ENCODE assay signal across 11 cellular contexts in the genomic region with DNA sequence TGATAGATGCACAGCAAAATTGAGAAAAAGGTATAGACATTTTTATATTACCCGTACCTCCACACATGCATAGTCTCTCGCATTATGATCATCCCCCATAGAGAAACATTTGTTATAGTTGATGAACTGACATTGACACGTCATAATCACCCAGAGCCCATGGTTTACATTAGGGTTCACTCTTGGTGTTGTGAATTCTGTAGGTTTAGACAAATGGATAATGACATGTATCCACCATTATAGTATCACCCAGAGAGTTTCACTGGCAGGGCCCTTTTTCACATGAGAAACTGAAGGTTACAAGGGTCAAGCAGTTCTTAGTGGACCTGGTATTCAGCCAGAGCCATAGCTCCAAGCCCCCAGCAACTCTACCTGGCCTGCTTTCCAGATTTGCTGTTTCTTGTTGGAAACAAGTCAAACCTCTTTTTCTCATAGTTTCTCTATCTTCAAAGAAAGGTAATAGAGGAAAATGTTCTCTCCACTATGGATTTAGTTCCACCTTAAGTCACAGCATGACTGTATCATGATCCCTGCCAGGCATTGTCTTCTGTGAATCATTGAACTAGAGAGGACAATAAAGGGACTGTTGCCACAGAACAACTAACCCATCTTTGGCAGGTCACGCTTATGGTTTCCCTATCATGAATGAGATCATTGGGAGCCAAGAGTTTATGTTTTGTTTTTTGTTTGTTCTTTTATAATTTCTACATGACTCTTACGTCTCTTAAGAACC.
DNase-seq lines count a peak whose midpoint lies in the region; TF ChIP-seq lines count a peak whose summit lies in the region.
"Had no signal": no experiment of that assay in that cellular context is flagged by ENCODE, and none has a peak within 500 bp of the region (broad histone marks: within the 10 kb centered on the region; RNA-seq: fewer than 3 reads in every experiment).

No MANE protein-coding gene starts in this region.

- in situ Hi-C loops in astrocyte of the cerebellum (cut with HindIII; ENCODE audit: low sequenced_read_pairs), result no loop called here

- CTCF ChIA-PET in activated CD4-positive, alpha-beta memory T cell treated with anti-CD3 and anti-CD28 coated beads for 36 hours (lab: Charles Lee), result no interaction called here

- no peaks in the 10 kb centered on the region for H3K36me3 Mint-ChIP-seq in activated CD4-positive, alpha-beta memory T cell treated with anti-CD3 and anti-CD28 coated beads for 36 hours
- H3K36me3 Mint-ChIP-seq: activated CD8-positive, alpha-beta memory T cell treated with anti-CD3 and anti-CD28 coated beads, Interleukin-2, amount 10 ng/mL, durations not matched to agents 7 days and 5 days had no signal

- H3K27ac Mint-ChIP-seq in activated CD4-positive, alpha-beta memory T cell treated with anti-CD3 and anti-CD28 coated beads for 36 hours, result no peak overlapping the region
- H3K27ac Mint-ChIP-seq: activated CD8-positive, alpha-beta memory T cell treated with anti-CD3 and anti-CD28 coated beads, Interleukin-2, amount 10 ng/mL, durations not matched to agents 7 days and 5 days had no signal

- no peaks in the 10 kb centered on the region for H3K4me1 Mint-ChIP-seq in activated CD4-positive, alpha-beta memory T cell treated with anti-CD3 and anti-CD28 coated beads for 36 hours (ENCODE audit: low read depth)
- H3K4me1 Mint-ChIP-seq: activated CD8-positive, alpha-beta memory T cell treated with anti-CD3 and anti-CD28 coated beads, Interleukin-2, amount 10 ng/mL, durations not matched to agents 7 days and 5 days had no signal

- POLR2A ChIA-PET in activated CD4-positive, alpha-beta memory T cell treated with anti-CD3 and anti-CD28 coated beads for 36 hours (lab: Charles Lee), result no interaction called here

- DNase-seq in HT1080 (ENCODE audit: low read depth) (peak; percentile 93), astrocyte of the cerebellum (ENCODE audit: low read depth) (peak; percentile 80), glomerular visceral epithelial cell (ENCODE audit: extremely low spot score) (peak; percentile 88), skeletal muscle cell (ENCODE audit: low read depth) (peak; percentile 65), activated gamma-delta T cell treated with Interleukin-2 at 50 U/mL for 16 hours (no peak)
- no peak for DNase-seq in stimulated activated naive CD4-positive, alpha-beta T cell (lab: John Stamatoyannopoulos, UW)
- no peak for DNase-seq in activated CD4-positive, alpha-beta memory T cell treated with anti-CD3 and anti-CD28 coated beads for 36 hours
- DNase-seq: activated CD8-positive, alpha-beta memory T cell treated with anti-CD3 and anti-CD28 coated beads, Interleukin-2, amount 10 ng/mL, durations not matched to agents 7 days and 5 days; NCI-H446 had no signal

- no peaks in the 10 kb centered on the region for H3K27me3 Mint-ChIP-seq in activated CD4-positive, alpha-beta memory T cell treated with anti-CD3 and anti-CD28 coated beads for 36 hours
- H3K27me3 Mint-ChIP-seq: activated CD8-positive, alpha-beta memory T cell treated with anti-CD3 and anti-CD28 coated beads, Interleukin-2, amount 10 ng/mL, durations not matched to agents 7 days and 5 days; progenitor cell of endocrine pancreas had no signal

- no peak for TF ChIP-seq CTCF in astrocyte of the cerebellum (IDR thresholded peaks at IDR 0.05; ENCODE audit: low read depth, low read length, missing control alignments)

- no peaks in the 10 kb centered on the region for H3K9me3 Mint-ChIP-seq in activated CD4-positive, alpha-beta memory T cell treated with anti-CD3 and anti-CD28 coated beads for 36 hours

- no peak overlapping the region for H3K4me3 Mint-ChIP-seq in activated CD4-positive, alpha-beta memory T cell treated with anti-CD3 and anti-CD28 coated beads for 36 hours
- H3K4me3 Mint-ChIP-seq: activated CD8-positive, alpha-beta memory T cell treated with anti-CD3 and anti-CD28 coated beads, Interleukin-2, amount 10 ng/mL, durations not matched to agents 7 days and 5 days had no signal

- no peak overlapping the region for H3K4me3 ChIP-seq in astrocyte of the cerebellum (ENCODE audit: low read depth, low read length)
- H3K4me3 ChIP-seq in skeletal muscle cell (ENCODE audit: low read depth, low read length), result no peak overlapping the region
- H3K4me3 ChIP-seq: cardiac muscle cell had no signal

- intact Hi-C loops in activated CD4-positive, alpha-beta memory T cell treated with anti-CD3 and anti-CD28 coated beads for 36 hours (cut with micrococcal nuclease), result no loop called here

Comparison
In these comparisons a context has a peak if more than half of its experiments do, and no peak if none do; other contexts are left out.
1. DNase-seq: peak in HT1080 (single experiment), astrocyte of the cerebellum (single experiment), glomerular visceral epithelial cell (single experiment) and skeletal muscle cell (single experiment); none in activated gamma-delta T cell treated with Interleukin-2 at 50 U/mL for 16 hours (single experiment), stimulated activated naive CD4-positive, alpha-beta T cell (0 of 6) and activated CD4-positive, alpha-beta memory T cell treated with anti-CD3 and anti-CD28 coated beads for 36 hours (single experiment).